ENCODE assay signal across 27 cellular contexts in genomic region chr13:80083097-80083429, GRCh38.
DNase-seq lines count a peak whose midpoint lies in the region; ATAC-seq, FAIRE-seq and TF ChIP-seq lines count a peak whose summit lies in the region.
"Had no signal": no experiment of that assay in that cellular context is flagged by ENCODE, and none has a peak within 500 bp of the region (broad histone marks: within the 10 kb centered on the region; RNA-seq: fewer than 3 reads in every experiment).

No MANE protein-coding gene starts in this region.

- ATAC-seq in heart right ventricle (no peak), HG02763 (IDR thresholded peaks at IDR 0.05; ENCODE audit: unreplicated experiment) (no peak)
- ATAC-seq: lower lobe of right lung; naive thymus-derived CD4-positive, alpha-beta T cell; stimulated activated naive CD8-positive, alpha-beta T cell treated with anti-CD3 and anti-CD28 coated beads, Interleukin-15, amount 100 ng/mL, for 72 hours had no signal

- no peaks in the 10 kb centered on the region for H3K79me2 ChIP-seq in endothelial cell of umbilical vein (ENCODE audit: control insufficient read depth, insufficient read depth, low read length)

- H3K9me1 ChIP-seq in endothelial cell of umbilical vein (replicated peaks; ENCODE audit: control insufficient read depth, extremely low read depth, insufficient read depth, low read length): no peaks in the 10 kb centered on the region

- no peaks in the 10 kb centered on the region for H3K9me3 ChIP-seq in endothelial cell of umbilical vein (replicated peaks; ENCODE audit: control insufficient read depth, insufficient read depth, low read length)
- no peaks in the 10 kb centered on the region for H3K9me3 ChIP-seq in BE2C
- no peaks in the 10 kb centered on the region for H3K9me3 ChIP-seq in heart right ventricle
- H3K9me3 ChIP-seq: esophagus squamous epithelium, HAP-1, heart left ventricle, lower lobe of right lung, pancreas had no signal

- no TSS peak for BruUV-seq in endothelial cell of umbilical vein (replicated peaks; lab: Mats Ljungman, UMichigan)

- no peak for FAIRE-seq in endothelial cell of umbilical vein (lab: Jason Lieb, UNC)
- FAIRE-seq: GM12892, pancreas had no signal

- peak overlapping the region; percentile 21; the same call in 1 of the 2 replicates for H3K4me3 ChIP-seq in AG10803 (ENCODE audit: low read length)
- peak overlapping the region in 1 of 3 experiments; percentile 52 for H3K4me3 ChIP-seq in endothelial cell of umbilical vein (replicated peaks in 1 of 3; ENCODE audit: insufficient read depth in 1 of 3, low read depth in 1 of 3, low read length in 3 of 3)
- no peak overlapping the region for H3K4me3 ChIP-seq in retinal pigment epithelial cell (ENCODE audit: low read length)
- no peak overlapping the region for H3K4me3 ChIP-seq in BE2C (ENCODE audit: low read depth, low read length)
- no peak overlapping the region for H3K4me3 ChIP-seq in heart right ventricle
- H3K4me3 ChIP-seq: HAP-1, lower lobe of right lung, pancreas had no signal

- POLR2A ChIA-PET in endothelial cell of umbilical vein (lab: Charles Lee): no interaction called here

- no peak overlapping the region for H2AFZ ChIP-seq in endothelial cell of umbilical vein (ENCODE audit: low read depth, low read length)

- WGBS in heart right ventricle, 2 donors: 48 to 62% methylated on average over 1 of the region's 1 CpG

- no peaks in the 10 kb centered on the region for H4K20me1 ChIP-seq in endothelial cell of umbilical vein (replicated peaks; ENCODE audit: control insufficient read depth, extremely low read depth, insufficient read depth, low read length)

- no peak for TF ChIP-seq CTCF in AG10803 (conservative IDR thresholded peaks at IDR 0.05; ENCODE audit: low read length)
- no peak for TF ChIP-seq CTCF in endothelial cell of umbilical vein (IDR thresholded peaks at IDR 0.05; ENCODE audit: extremely low read depth in 1 of 2, insufficient read depth in 1 of 2, low read depth in 1 of 2, low read length in 2 of 2)
- no peak for TF ChIP-seq CTCF in retinal pigment epithelial cell (conservative IDR thresholded peaks at IDR 0.05; ENCODE audit: low read depth, low read length)
- no peak for TF ChIP-seq CTCF in BE2C (IDR thresholded peaks at IDR 0.05; ENCODE audit: low read depth, low read length)
- no peak for TF ChIP-seq CTCF in heart right ventricle (IDR thresholded peaks at IDR 0.05)

- dilution Hi-C loops in endothelial cell of umbilical vein (cut with MboI; ENCODE audit: extremely low pct_ligation_motif_present, low sequenced_read_pairs): no loop called here

- no peaks in the 10 kb centered on the region for H3K27me3 ChIP-seq in endothelial cell of umbilical vein (ENCODE audit: control insufficient read depth in 2 of 2, insufficient read depth in 2 of 2, low read length in 2 of 2)
- H3K27me3 ChIP-seq in BE2C: no peaks in the 10 kb centered on the region
- H3K27me3 ChIP-seq in heart right ventricle: no peaks in the 10 kb centered on the region
- H3K27me3 ChIP-seq: esophagus squamous epithelium, heart left ventricle had no signal

- no peak for TF ChIP-seq POLR2A in endothelial cell of umbilical vein (IDR thresholded peaks at IDR 0.05; ENCODE audit: low read depth, low read length)

- intact Hi-C loops in endothelial cell of umbilical vein (cut with micrococcal nuclease) (loop anchor here (1.0 kb wide), 2 partner anchors 43 to 258 kb away; partner anchors contain the start of gene SPRY2), heart right ventricle (cut with DNase I) (no loop called here)

- peak overlapping the region; percentile 97 for H3K27ac ChIP-seq in endothelial cell of umbilical vein (ENCODE audit: insufficient read depth, low read depth, low read length)
- peak overlapping the region in 4 of 10 donors; percentile 51 to 73 (median 63) for H3K27ac ChIP-seq in heart right ventricle
- H3K27ac ChIP-seq: HL-60, lower lobe of right lung had no signal

- H3K36me3 ChIP-seq in endothelial cell of umbilical vein (ENCODE audit: control insufficient read depth in 2 of 2, extremely low read depth in 1 of 2, insufficient read depth in 2 of 2, low read length in 2 of 2) (no peaks in the 10 kb centered on the region), BE2C (no peaks in the 10 kb centered on the region), heart right ventricle (no peaks in the 10 kb centered on the region)
- H3K36me3 ChIP-seq: esophagus squamous epithelium, HAP-1, heart left ventricle, lower lobe of right lung, pancreas had no signal

- DNase-seq in AG10803 (ENCODE audit: low read depth) (no peak), NCI-H2227 treated with DMSO at 0.1 percent for 48 hours (lab: John Stamatoyannopoulos, UW) (peak; percentile 48), endothelial cell of umbilical vein (ENCODE audit: low read depth, low spot score) (no peak), retinal pigment epithelial cell (ENCODE audit: low read depth) (peak; percentile 46), BE2C (no peak), heart right ventricle (no peak), middle frontal gyrus (ENCODE audit: extremely low spot score, low spot score) (no peak)
- DNase-seq: activated CD4-positive, alpha-beta T cell treated with anti-CD3 and anti-CD28 coated beads, Interleukin-2, amount 10 ng/mL, durations not matched to agents 24 days and 14 days; activated CD8-positive, alpha-beta memory T cell treated with anti-CD3 and anti-CD28 coated beads, Interleukin-2, amount 50 U/mL, for 48 hours; activated gamma-delta T cell; CD4-positive, alpha-beta memory T cell; DMS53; effector CD8-positive, alpha-beta T cell; esophagus squamous epithelium; heart left ventricle; immature natural killer cell; lower lobe of right lung; naive thymus-derived CD4-positive, alpha-beta T cell; NCI-H187; NK-92 treated with Interleukin-12 subunit alpha and Interleukin-12 subunit beta, amount 100 ng/mL, for 24 hours; pancreas; stimulated activated naive CD8-positive, alpha-beta T cell treated with anti-CD3 and anti-CD28 coated beads, Interleukin-15, amount 100 ng/mL, for 72 hours; T-helper 1 cell had no signal

- H3K4me1 ChIP-seq in endothelial cell of umbilical vein (ENCODE audit: control insufficient read depth, extremely low read depth, insufficient read depth, low read length): peaks cover 27% of the 10 kb centered on the region
- peaks cover 27% of the 10 kb centered on the region for H3K4me1 ChIP-seq in BE2C
- H3K4me1 ChIP-seq in heart right ventricle: peaks cover 0 to 22% (median 19%) of the 10 kb centered on the region in 9 donors

- H3K9ac ChIP-seq in endothelial cell of umbilical vein (replicated peaks; ENCODE audit: extremely low read depth, insufficient read depth, low read length): peak overlapping the region; percentile 78

- CTCF ChIA-PET in endothelial cell of umbilical vein (lab: Charles Lee): interaction anchor here (1.2 kb wide), 1 partner anchor 41 kb away, joined by 4 read pairs; no protein-coding TSS in a partner anchor

- peak overlapping the region; percentile 96 for H3K4me2 ChIP-seq in endothelial cell of umbilical vein (ENCODE audit: insufficient read depth, low read length)

TF ChIP-seq in endothelial cell of umbilical vein, 7 proteins besides CTCF, POLR2A, EP300 and RAD21:
- TF ChIP-seq MAX (IDR thresholded peaks at IDR 0.05; ENCODE audit: insufficient read depth, insufficient read length) (no peak), FOS (IDR thresholded peaks at IDR 0.05; ENCODE audit: borderline replicate concordance, insufficient read depth, low read length) (no peak), JUN (IDR thresholded peaks at IDR 0.05; ENCODE audit: borderline replicate concordance, insufficient read depth, insufficient read length, low read depth) (no peak), EZH2 (IDR thresholded peaks at IDR 0.05; ENCODE audit: borderline replicate concordance, low read depth, low read length, severe bottlenecking) (no peak), MYC (IDR thresholded peaks at IDR 0.05; ENCODE audit: low read depth, low read length) (no peak), GATA2 (IDR thresholded peaks at IDR 0.05; ENCODE audit: insufficient read depth, insufficient read length, low read depth, low read length) (no peak), POLR2AphosphoS5 (IDR thresholded peaks at IDR 0.05; ENCODE audit: insufficient read depth, low read depth, low read length) (no peak)

Comparison
In these comparisons a context has a peak if more than half of its experiments do, and no peak if none do; other contexts are left out.
1. DNase-seq: peak in NCI-H2227 treated with DMSO at 0.1 percent for 48 hours (single experiment) and retinal pigment epithelial cell (single experiment); none in AG10803 (single experiment), endothelial cell of umbilical vein (single experiment), BE2C (single experiment), heart right ventricle (0 of 2) and middle frontal gyrus (single experiment).